Comparison of ENCODE assay signal across 1 cellular context in genomic region chr16:2341456-2342447, GRCh38.
TF ChIP-seq lines count a peak whose summit lies in the region.

No MANE protein-coding gene starts in this region.

TF ChIP-seq in H1, 55 proteins besides CTCF, POLR2A, EP300 and RAD21 (continued from another document):
- no peak for TF ChIP-seq CHD7 (IDR thresholded peaks at IDR 0.05; ENCODE audit: insufficient replicate concordance, low read length)
